ENCODE assay signal across 33 cellular contexts in genomic region chr9:92894711-92895362, GRCh38. TPM values are rescaled to one million over a fixed set of nuclear protein-coding genes. Genes with fewer than 3 reads are reported as not detected.
"Had no signal": no experiment of that assay in that cellular context is flagged by ENCODE, and none has a peak within 500 bp of the region (broad histone marks: within the 10 kb centered on the region; RNA-seq: fewer than 3 reads in every experiment).

No MANE protein-coding gene starts in this region.

- H3K27me3 Mint-ChIP-seq: activated T-cell treated with anti-CD3 and anti-CD28 coated beads, Interleukin-2, amount 50 U/mL, for 24 hours; T-helper 17 cell had no signal

- H3K9me3 ChIP-seq: ascending aorta, breast epithelium, gastrocnemius medialis had no signal

- H3K27ac Mint-ChIP-seq: activated B cell treated with CpG ODN at 0.5 μM for 24 hours; activated CD4-positive, alpha-beta memory T cell treated with anti-CD3 and anti-CD28 coated beads, Interleukin-2, amount 10 ng/mL, durations not matched to agents 7 days and 5 days; activated naive CD4-positive, alpha-beta T cell treated with anti-CD3 and anti-CD28 coated beads, Interleukin-2, amount 10 ng/mL, durations not matched to agents 7 days and 5 days; activated naive CD4-positive, alpha-beta T cell treated with anti-CD3 and anti-CD28 coated beads, Interleukin-2, amount 50 U/mL, for 72 hours; activated naive CD8-positive, alpha-beta T cell treated with anti-CD3 and anti-CD28 coated beads, Interleukin-2, amount 10 ng/mL, durations not matched to agents 7 days and 5 days; activated T-cell treated with anti-CD3 and anti-CD28 coated beads, Interleukin-2, amount 50 U/mL, for 24 hours; activated T-cell treated with anti-CD3 and anti-CD28 coated beads, Interleukin-2, amount 50 U/mL, for 72 hours; brain; dendritic cell treated with granulocyte-macrophage colony-stimulating factor and Interleukin-4, amounts not matched to agents 40 ng/mL and 50 ng/mL, for 4 days; endodermal cell; T-helper 17 cell; T-helper 2 cell treated with Interferon-gamma antibody and Interleukin-4, amounts not matched to agents 5 μg/mL and 100 μg/mL, for 36 hours had no signal

- H3K4me3 Mint-ChIP-seq: activated B cell treated with CpG ODN at 0.5 μM for 24 hours; activated CD4-positive, alpha-beta memory T cell treated with anti-CD3 and anti-CD28 coated beads, Interleukin-2, amount 10 ng/mL, durations not matched to agents 7 days and 5 days; activated naive CD4-positive, alpha-beta T cell treated with anti-CD3 and anti-CD28 coated beads, Interleukin-2, amount 10 ng/mL, durations not matched to agents 7 days and 5 days; activated naive CD8-positive, alpha-beta T cell treated with anti-CD3 and anti-CD28 coated beads, Interleukin-2, amount 10 ng/mL, durations not matched to agents 7 days and 5 days; activated T-cell treated with anti-CD3 and anti-CD28 coated beads, Interleukin-2, amount 50 U/mL, for 24 hours; activated T-cell treated with anti-CD3 and anti-CD28 coated beads, Interleukin-2, amount 50 U/mL, for 72 hours; brain; dendritic cell treated with granulocyte-macrophage colony-stimulating factor and Interleukin-4, amounts not matched to agents 40 ng/mL and 50 ng/mL, for 4 days; endodermal cell; T-helper 17 cell; T-helper 2 cell treated with Interferon-gamma antibody and Interleukin-4, amounts not matched to agents 5 μg/mL and 100 μg/mL, for 36 hours had no signal

- H3K9me3 Mint-ChIP-seq: activated B cell treated with CpG ODN at 0.5 μM for 24 hours; activated naive CD4-positive, alpha-beta T cell treated with anti-CD3 and anti-CD28 coated beads, Interleukin-2, amount 10 ng/mL, durations not matched to agents 7 days and 5 days; activated T-cell treated with anti-CD3 and anti-CD28 coated beads, Interleukin-2, amount 50 U/mL, for 24 hours; activated T-cell treated with anti-CD3 and anti-CD28 coated beads, Interleukin-2, amount 50 U/mL, for 72 hours; dendritic cell treated with granulocyte-macrophage colony-stimulating factor and Interleukin-4, amounts not matched to agents 40 ng/mL and 50 ng/mL, for 4 days; T-helper 2 cell treated with Interferon-gamma antibody and Interleukin-4, amounts not matched to agents 5 μg/mL and 100 μg/mL, for 36 hours had no signal

- H3K36me3 ChIP-seq: ascending aorta, breast epithelium, cardiac muscle cell, gastrocnemius medialis, WERI-Rb-1 had no signal

- DNase-seq: activated B cell treated with CpG ODN at 0.5 μM for 24 hours; activated CD4-positive, alpha-beta memory T cell treated with anti-CD3 and anti-CD28 coated beads, Interleukin-2, amount 10 ng/mL, durations not matched to agents 7 days and 5 days; activated CD4-positive, alpha-beta T cell treated with anti-CD3 and anti-CD28 coated beads for 48 hours; activated CD8-positive, alpha-beta memory T cell treated with anti-CD3 and anti-CD28 coated beads, Interleukin-2, amount 50 U/mL, for 48 hours; activated gamma-delta T cell; activated naive CD4-positive, alpha-beta T cell; activated naive CD4-positive, alpha-beta T cell treated with anti-CD3 and anti-CD28 coated beads, Interleukin-2, amount 10 ng/mL, durations not matched to agents 7 days and 5 days; activated naive CD8-positive, alpha-beta T cell treated with anti-CD3 and anti-CD28 coated beads, Interleukin-2, amount 10 ng/mL, durations not matched to agents 7 days and 5 days; activated T-cell treated with anti-CD3 and anti-CD28 coated beads for 4 hours; activated T-cell treated with anti-CD3 and anti-CD28 coated beads, Interleukin-2, amount 50 U/mL, for 24 hours; activated T-cell treated with anti-CD3 and anti-CD28 coated beads, Interleukin-2, amount 50 U/mL, for 72 hours; central memory CD4-positive, alpha-beta T cell; cerebellar nuclear complex; dorsolateral prefrontal cortex; effector memory CD4-positive, alpha-beta T cell; endodermal cell; foreskin keratinocyte; gastrocnemius medialis; glutamatergic neuron; T-helper 1 cell; T-helper 17 cell; T1000; WERI-Rb-1 had no signal

- ATAC-seq: activated CD4-positive, CD25-positive, alpha-beta regulatory T cell treated with anti-CD3 and anti-CD28 coated beads, Interleukin-2, amount 50 U/mL, for 24 hours; activated naive CD4-positive, alpha-beta T cell treated with anti-CD3 and anti-CD28 coated beads, Interleukin-2, amount 50 U/mL, for 72 hours; activated T-cell treated with anti-CD3 and anti-CD28 coated beads, Interleukin-2, amount 50 U/mL, for 72 hours; esophagus mucosa; foreskin keratinocyte; gastrocnemius medialis; T-helper 17 cell had no signal

- H3K36me3 Mint-ChIP-seq: activated naive CD4-positive, alpha-beta T cell treated with anti-CD3 and anti-CD28 coated beads, Interleukin-2, amount 50 U/mL, for 72 hours; activated naive CD8-positive, alpha-beta T cell treated with anti-CD3 and anti-CD28 coated beads, Interleukin-2, amount 10 ng/mL, durations not matched to agents 7 days and 5 days; brain had no signal

- H3K27ac ChIP-seq: ascending aorta, breast epithelium, cardiac muscle cell, coronary artery, dorsolateral prefrontal cortex, foreskin keratinocyte, gastrocnemius medialis, WERI-Rb-1 had no signal

- H3K27me3 ChIP-seq: ascending aorta, breast epithelium, dorsolateral prefrontal cortex, gastrocnemius medialis had no signal

- H3K4me1 Mint-ChIP-seq: activated B cell treated with CpG ODN at 0.5 μM for 24 hours, brain had no signal

- H3K4me3 ChIP-seq: ascending aorta, breast epithelium, cardiac muscle cell, coronary artery, dorsolateral prefrontal cortex, gastrocnemius medialis had no signal

- H3K4me1 ChIP-seq: ascending aorta, breast epithelium, foreskin keratinocyte, gastrocnemius medialis had no signal

RNA-seq across cellular contexts. Expression of gene FGD3, which starts 52.5 kb away (rescaled TPM):
- polyA plus RNA-seq: cardiac muscle cell had no signal
